Comparison of ENCODE assay signal across 10 cellular contexts in genomic region chr12:857611-858010, GRCh38.
A peak's percentile ranks its signal among the peaks of the same experiment; 100 is the strongest.
DNase-seq lines count a peak whose midpoint lies in the region; ATAC-seq and TF ChIP-seq lines count a peak whose summit lies in the region.
"Had no signal": no experiment of that assay in that cellular context is flagged by ENCODE, and none has a peak within 500 bp of the region (broad histone marks: within the 10 kb centered on the region; RNA-seq: fewer than 3 reads in every experiment).

No MANE protein-coding gene starts in this region.

- peak; percentile 22 for ATAC-seq in left ventricle myocardium superior

- peaks cover 37% of the 10 kb centered on the region for H3K4me1 ChIP-seq in adipocyte (ENCODE audit: control insufficient read depth, insufficient read depth, low read length)

- peak overlapping the region; percentile 27 for H3K27ac Mint-ChIP-seq in activated naive CD4-positive, alpha-beta T cell treated with anti-CD3 and anti-CD28 coated beads, Interleukin-2, amount 50 U/mL, for 24 hours
- no peak overlapping the region for H3K27ac Mint-ChIP-seq in T-helper 2 cell treated with Interferon-gamma antibody and Interleukin-4, amounts not matched to agents 5 μg/mL and 100 μg/mL, for 36 hours
- H3K27ac Mint-ChIP-seq: B cell had no signal

- peak overlapping the region; percentile 32 for H3K4me3 ChIP-seq in adipocyte (ENCODE audit: low read length)
- H3K4me3 ChIP-seq: right lobe of liver had no signal

- H3K36me3 Mint-ChIP-seq in activated naive CD4-positive, alpha-beta T cell treated with anti-CD3 and anti-CD28 coated beads, Interleukin-2, amount 50 U/mL, for 24 hours: peaks cover 17% of the 10 kb centered on the region
- peaks cover 39% of the 10 kb centered on the region for H3K36me3 Mint-ChIP-seq in T-helper 2 cell treated with Interferon-gamma antibody and Interleukin-4, amounts not matched to agents 5 μg/mL and 100 μg/mL, for 36 hours (ENCODE audit: low read depth)

- H3K27me3 ChIP-seq in adipocyte (replicated peaks; ENCODE audit: control insufficient read depth, insufficient read depth, low read length): no peaks in the 10 kb centered on the region
- H3K27me3 ChIP-seq: right lobe of liver had no signal

- H3K9ac ChIP-seq in adipocyte (ENCODE audit: low read length): peak overlapping the region; percentile 13

- no peak for TF ChIP-seq CTCF in GM20000 (IDR thresholded peaks at IDR 0.05; ENCODE audit: extremely low read depth, missing control alignments)

- no peaks in the 10 kb centered on the region for H3K9me3 Mint-ChIP-seq in activated naive CD4-positive, alpha-beta T cell treated with anti-CD3 and anti-CD28 coated beads, Interleukin-2, amount 50 U/mL, for 24 hours
- no peaks in the 10 kb centered on the region for H3K9me3 Mint-ChIP-seq in T-helper 2 cell treated with Interferon-gamma antibody and Interleukin-4, amounts not matched to agents 5 μg/mL and 100 μg/mL, for 36 hours

- intact Hi-C loops in left ventricle myocardium superior (cut with micrococcal nuclease): no loop called here

- H3K4me1 Mint-ChIP-seq in activated naive CD4-positive, alpha-beta T cell treated with anti-CD3 and anti-CD28 coated beads, Interleukin-2, amount 50 U/mL, for 24 hours: peaks cover 39% of the 10 kb centered on the region
- H3K4me1 Mint-ChIP-seq in T-helper 2 cell treated with Interferon-gamma antibody and Interleukin-4, amounts not matched to agents 5 μg/mL and 100 μg/mL, for 36 hours (ENCODE audit: low read depth): peaks cover 2% of the 10 kb centered on the region
- H3K4me1 Mint-ChIP-seq: B cell had no signal

- DNase-seq in activated naive CD4-positive, alpha-beta T cell (lab: John Stamatoyannopoulos, UW): no peak
- DNase-seq in adipocyte (ENCODE audit: low read depth) (peak; percentile 83), left ventricle myocardium superior (no peak), stromal cell of bone marrow (ENCODE audit: low read depth) (peak; percentile 76), GM20000 (ENCODE audit: low spot score) (no peak), NCI-H446 treated with DMSO at 0.1 percent for 48 hours (lab: John Stamatoyannopoulos, UW) (no peak)
- DNase-seq in T-helper 2 cell treated with Interferon-gamma antibody and Interleukin-4, amounts not matched to agents 5 μg/mL and 100 μg/mL, for 36 hours (ENCODE audit: low spot score): no peak
- DNase-seq: right lobe of liver had no signal

- no peaks in the 10 kb centered on the region for H3K9me3 ChIP-seq in adipocyte (ENCODE audit: control insufficient read depth, low read length)
- H3K9me3 ChIP-seq: right lobe of liver had no signal

- no peak overlapping the region for H3K4me3 Mint-ChIP-seq in activated naive CD4-positive, alpha-beta T cell treated with anti-CD3 and anti-CD28 coated beads, Interleukin-2, amount 50 U/mL, for 24 hours
- no peak overlapping the region for H3K4me3 Mint-ChIP-seq in T-helper 2 cell treated with Interferon-gamma antibody and Interleukin-4, amounts not matched to agents 5 μg/mL and 100 μg/mL, for 36 hours
- H3K4me3 Mint-ChIP-seq: B cell had no signal

- H3K36me3 ChIP-seq in adipocyte (ENCODE audit: control insufficient read depth, insufficient read depth, low read length, severe bottlenecking): peaks cover 44% of the 10 kb centered on the region

- H3K27me3 Mint-ChIP-seq in activated naive CD4-positive, alpha-beta T cell treated with anti-CD3 and anti-CD28 coated beads, Interleukin-2, amount 50 U/mL, for 24 hours: no peaks in the 10 kb centered on the region
- H3K27me3 Mint-ChIP-seq in T-helper 2 cell treated with Interferon-gamma antibody and Interleukin-4, amounts not matched to agents 5 μg/mL and 100 μg/mL, for 36 hours (ENCODE audit: low read depth): no peaks in the 10 kb centered on the region
- H3K27me3 Mint-ChIP-seq: B cell had no signal

Comparison
In these comparisons a context has a peak if more than half of its experiments do, and no peak if none do; other contexts are left out.
1. DNase-seq: peak in adipocyte (single experiment) and stromal cell of bone marrow (single experiment); none in activated naive CD4-positive, alpha-beta T cell (0 of 4), left ventricle myocardium superior (single experiment), GM20000 (single experiment), NCI-H446 treated with DMSO at 0.1 percent for 48 hours (single experiment) and T-helper 2 cell treated with Interferon-gamma antibody and Interleukin-4, amounts not matched to agents 5 μg/mL and 100 μg/mL, for 36 hours (single experiment).